Comparison of ENCODE assay signal across 15 cellular contexts in genomic region chr7:158098125-158099030, GRCh38.
"Had no signal": no experiment of that assay in that cellular context is flagged by ENCODE, and none has a peak within 500 bp of the region (broad histone marks: within the 10 kb centered on the region; RNA-seq: fewer than 3 reads in every experiment).

No MANE protein-coding gene starts in this region.

- H3K27me3 ChIP-seq: right lobe of liver had no signal

- H3K9me3 ChIP-seq: psoas muscle, right lobe of liver, thoracic aorta had no signal

- ATAC-seq: activated CD4-positive, alpha-beta T cell treated with anti-CD3 and anti-CD28 coated beads for 36 hours; effector memory CD8-positive, alpha-beta T cell; left colon; natural killer cell; psoas muscle; stimulated activated naive CD8-positive, alpha-beta T cell treated with anti-CD3 and anti-CD28 coated beads, Interleukin-15, amount 100 ng/mL, for 72 hours; T-helper 17 cell had no signal

- H3K4me1 ChIP-seq: psoas muscle, right lobe of liver had no signal

- H3K27ac ChIP-seq: epithelial cell of prostate, psoas muscle, right lobe of liver, thoracic aorta had no signal

- H3K4me3 ChIP-seq: psoas muscle, right lobe of liver, thoracic aorta had no signal

- H3K36me3 ChIP-seq: right lobe of liver, thoracic aorta had no signal

- DNase-seq: activated CD4-positive, alpha-beta memory T cell treated with anti-CD3 and anti-CD28 coated beads for 36 hours; activated CD4-positive, alpha-beta T cell treated with anti-CD3 and anti-CD28 coated beads for 36 hours; activated T-cell treated with anti-CD3 and anti-CD28 coated beads, Interleukin-2, amount 50 U/mL, for 48 hours; cerebellar nuclear complex; effector memory CD8-positive, alpha-beta T cell; foreskin melanocyte; left colon; natural killer cell; occipital lobe; psoas muscle; stimulated activated naive CD8-positive, alpha-beta T cell treated with anti-CD3 and anti-CD28 coated beads, Interleukin-15, amount 100 ng/mL, for 72 hours; T-helper 17 cell had no signal
